In genomic region chr3:166456291-166456690, GRCh38 we compare ENCODE assay signal across 26 cellular contexts.
DNase-seq lines count a peak whose midpoint lies in the region; ATAC-seq and TF ChIP-seq lines count a peak whose summit lies in the region.
"Had no signal": no experiment of that assay in that cellular context is flagged by ENCODE, and none has a peak within 500 bp of the region (broad histone marks: within the 10 kb centered on the region; RNA-seq: fewer than 3 reads in every experiment).

No MANE protein-coding gene starts in this region.

- H3K4me3 ChIP-seq in RWPE2 (ENCODE audit: severe bottlenecking) (no peak overlapping the region), epithelial cell of esophagus (ENCODE audit: low read length) (no peak overlapping the region), skeletal muscle cell (ENCODE audit: low read depth, low read length) (no peak overlapping the region), stomach (no peak overlapping the region)
- H3K4me3 ChIP-seq: HAP-1, K562, SK-N-MC had no signal

- H3K27ac ChIP-seq in RWPE2 (ENCODE audit: poor library complexity, severe bottlenecking) (no peak overlapping the region), stomach (no peak overlapping the region)
- H3K27ac ChIP-seq: HL-60, RWPE1, SK-N-MC had no signal

- DNase-seq in HT1080 (ENCODE audit: low read depth) (peak; percentile 34), RWPE2 (ENCODE audit: low spot score) (no peak), epithelial cell of esophagus (ENCODE audit: low read depth) (peak; percentile 4), skeletal muscle cell (ENCODE audit: low read depth) (peak; percentile 14), DMS79 (lab: John Stamatoyannopoulos, UW) (no peak), NCI-H82 treated with DMSO at 0.1 percent for 48 hours (lab: John Stamatoyannopoulos, UW; ENCODE audit: unreplicated experiment) (no peak), GM20000 (ENCODE audit: low spot score) (no peak), stomach (no peak)
- DNase-seq: CD4-positive, CD25-positive, alpha-beta regulatory T cell; GOT3; HFFc6; Kasumi-1; MV-4-11; NCI-H1105; NCI-H146; NCI-H1930; NCI-H2107; NCI-H524; NCI-H748 treated with DMSO at 0.1 percent for 48 hours; SHP77 treated with DMSO at 0.1 percent for 48 hours had no signal

- WGBS in stomach, 5 donors, result 64 to 74% (median 69%) methylated on average over 3 of the region's 3 CpGs

- 0 out of 3 replicates have a peak, but pooled peaks have one; percentile 27 for ATAC-seq in RWPE2 (ENCODE audit: low read depth)
- ATAC-seq: HepG2, K562 had no signal

- intact Hi-C loops in stomach (cut with DNase I; ENCODE audit: low total_unique reads), result no loop called here

- TF ChIP-seq POLR2A in stomach (IDR thresholded peaks at IDR 0.05), result no peak

- H3K27me3 ChIP-seq in RWPE2 (ENCODE audit: insufficient read depth, poor library complexity, severe bottlenecking) (no peaks in the 10 kb centered on the region), stomach (no peaks in the 10 kb centered on the region)

- no peaks in the 10 kb centered on the region for H3K9me3 ChIP-seq in RWPE2 (ENCODE audit: severe bottlenecking)
- H3K9me3 ChIP-seq in stomach, result no peaks in the 10 kb centered on the region
- H3K9me3 ChIP-seq: HAP-1 had no signal

- TF ChIP-seq EP300 in stomach (IDR thresholded peaks at IDR 0.05), result no peak

- no peaks in the 10 kb centered on the region for H3K36me3 ChIP-seq in RWPE2 (ENCODE audit: low read depth)
- H3K36me3 ChIP-seq in stomach, result no peaks in the 10 kb centered on the region
- H3K36me3 ChIP-seq: HAP-1 had no signal

- H3K4me1 ChIP-seq in RWPE2 (ENCODE audit: insufficient read depth, poor library complexity, severe bottlenecking) (peaks cover 13% of the 10 kb centered on the region), stomach (no peaks in the 10 kb centered on the region)
- H3K4me1 ChIP-seq: HAP-1 had no signal

- TF ChIP-seq CTCF in RWPE2 (IDR thresholded peaks at IDR 0.05; ENCODE audit: poor library complexity, severe bottlenecking) (no peak), epithelial cell of esophagus (IDR thresholded peaks at IDR 0.05; ENCODE audit: insufficient read depth, low read depth, low read length, missing control alignments) (no peak), GM20000 (IDR thresholded peaks at IDR 0.05; ENCODE audit: extremely low read depth, missing control alignments) (no peak), stomach (IDR thresholded peaks at IDR 0.05) (no peak)

Comparison
In these comparisons a context has a peak if more than half of its experiments do, and no peak if none do; other contexts are left out.
1. DNase-seq: peak in HT1080 (single experiment), epithelial cell of esophagus (single experiment) and skeletal muscle cell (single experiment); none in RWPE2 (single experiment), DMS79 (single experiment), NCI-H82 treated with DMSO at 0.1 percent for 48 hours (single experiment), GM20000 (single experiment) and stomach (single experiment).